21 cellular contexts compared by ENCODE assay signal in genomic region chr11:15685311-15685710, GRCh38.
"Had no signal": no experiment of that assay in that cellular context is flagged by ENCODE, and none has a peak within 500 bp of the region (broad histone marks: within the 10 kb centered on the region; RNA-seq: fewer than 3 reads in every experiment).

No MANE protein-coding gene starts in this region.

- DNase-seq: cerebellar nuclear complex; dermis blood vessel endothelial cell; effector CD4-positive, alpha-beta T cell; heart right ventricle; hypothalamus; kidney glomerular epithelial cell; mammary epithelial cell; mucosa of descending colon; naive thymus-derived CD8-positive, alpha-beta T cell; occipital lobe; pancreas; stimulated activated CD4-positive, alpha-beta T cell treated with anti-CD3 and anti-CD28 coated beads, Interleukin-12 subunit alpha, Interleukin-12 subunit beta, amount 100 ng/mL, for 4 hours; stimulated activated naive CD4-positive, alpha-beta T cell; stomach; substantia nigra; transverse colon had no signal

- H3K9me3 ChIP-seq: mucosa of descending colon, pancreas, prostate gland, thoracic aorta, transverse colon had no signal

- H3K4me1 ChIP-seq: pancreas, prostate gland, stomach, transverse colon had no signal

- H3K27ac ChIP-seq: pancreas, prostate gland, skin epidermis, stomach, thoracic aorta, transverse colon had no signal

- H3K36me3 ChIP-seq: heart right ventricle, pancreas, prostate gland, stomach, thoracic aorta, transverse colon had no signal

- ATAC-seq: left lobe of liver; mucosa of descending colon; naive thymus-derived CD8-positive, alpha-beta T cell; pancreas; sciatic nerve had no signal

- H3K4me3 ChIP-seq: heart right ventricle, mucosa of descending colon, pancreas, prostate gland, skin epidermis, stomach, thoracic aorta, transverse colon had no signal

- H3K27me3 ChIP-seq: heart right ventricle, pancreas, stomach, transverse colon had no signal

- H3K4me3 Mint-ChIP-seq: naive thymus-derived CD8-positive, alpha-beta T cell had no signal

- H3K27ac Mint-ChIP-seq: naive thymus-derived CD8-positive, alpha-beta T cell had no signal

- H3K4me1 Mint-ChIP-seq: naive thymus-derived CD8-positive, alpha-beta T cell had no signal
